In genomic region chr22:29359469-29359868, GRCh38 we compare ENCODE assay signal across 8 cellular contexts. TPM values are rescaled to one million over a fixed set of nuclear protein-coding genes. Genes with fewer than 3 reads are reported as not detected.
A peak's percentile ranks its signal among the peaks of the same experiment; 100 is the strongest.
DNase-seq lines count a peak whose midpoint lies in the region; ATAC-seq and TF ChIP-seq lines count a peak whose summit lies in the region.

No MANE protein-coding gene starts in this region.

- peaks cover 5% of the 10 kb centered on the region for H3K36me3 Mint-ChIP-seq in T-helper 17 cell (ENCODE audit: low read depth)
- peaks cover 28% of the 10 kb centered on the region for H3K36me3 Mint-ChIP-seq in activated CD8-positive, alpha-beta T cell treated with anti-CD3 and anti-CD28 coated beads for 36 hours (ENCODE audit: low read depth)

- intact Hi-C loops in sciatic nerve (cut with DNase I) = loop anchor here (10.0 kb wide), 1 partner anchor 55 kb away; the partner anchor contains the start of gene GAS2L1
- intact Hi-C loops in activated CD8-positive, alpha-beta T cell treated with anti-CD3 and anti-CD28 coated beads for 36 hours (cut with micrococcal nuclease) = no loop called here

- POLR2A ChIA-PET in activated CD8-positive, alpha-beta T cell treated with anti-CD3 and anti-CD28 coated beads for 36 hours (lab: Charles Lee) = no interaction called here

- H3K27ac Mint-ChIP-seq in T-helper 17 cell = peak overlapping the region; percentile 39
- H3K27ac Mint-ChIP-seq in activated CD8-positive, alpha-beta T cell treated with anti-CD3 and anti-CD28 coated beads for 36 hours = no peak overlapping the region

- no peaks in the 10 kb centered on the region for H3K27me3 Mint-ChIP-seq in T-helper 17 cell
- H3K27me3 Mint-ChIP-seq in activated CD8-positive, alpha-beta T cell treated with anti-CD3 and anti-CD28 coated beads for 36 hours = no peaks in the 10 kb centered on the region

- no peaks in the 10 kb centered on the region for H3K9me3 Mint-ChIP-seq in activated CD8-positive, alpha-beta T cell treated with anti-CD3 and anti-CD28 coated beads for 36 hours

- DNase-seq in DMS 273 (lab: John Stamatoyannopoulos, UW; ENCODE audit: unreplicated experiment) (peak; percentile 86), DMS 273 treated with DMSO at 0.1 percent for 48 hours (lab: John Stamatoyannopoulos, UW) (no peak), T-helper 17 cell (no peak), glomerular visceral epithelial cell (ENCODE audit: extremely low spot score) (peak; percentile 44), sciatic nerve (ENCODE audit: low spot score) (peak; percentile 70)
- DNase-seq in activated CD8-positive, alpha-beta T cell treated with anti-CD3 and anti-CD28 coated beads for 36 hours = no peak

- no peak for ATAC-seq in T-helper 17 cell
- ATAC-seq in sciatic nerve = peak; percentile 75
- no peak for ATAC-seq in GM21381 (IDR thresholded peaks at IDR 0.05; ENCODE audit: unreplicated experiment)
- ATAC-seq in GM21360 (IDR thresholded peaks at IDR 0.05; ENCODE audit: unreplicated experiment) = no peak
- ATAC-seq in activated CD8-positive, alpha-beta T cell treated with anti-CD3 and anti-CD28 coated beads for 36 hours = no peak

- H3K4me1 Mint-ChIP-seq in T-helper 17 cell = no peaks in the 10 kb centered on the region
- no peaks in the 10 kb centered on the region for H3K4me1 Mint-ChIP-seq in activated CD8-positive, alpha-beta T cell treated with anti-CD3 and anti-CD28 coated beads for 36 hours (ENCODE audit: low read depth)

- no peaks in the 10 kb centered on the region for H3K9me3 ChIP-seq in T-helper 17 cell (ENCODE audit: control insufficient read depth, low read length, poor library complexity, severe bottlenecking)

- CTCF ChIA-PET in activated CD8-positive, alpha-beta T cell treated with anti-CD3 and anti-CD28 coated beads for 36 hours (lab: Charles Lee) = no interaction called here

- H3K4me3 Mint-ChIP-seq in T-helper 17 cell = no peak overlapping the region
- H3K4me3 Mint-ChIP-seq in activated CD8-positive, alpha-beta T cell treated with anti-CD3 and anti-CD28 coated beads for 36 hours = no peak overlapping the region

- TF ChIP-seq CTCF in activated CD8-positive, alpha-beta T cell treated with anti-CD3 and anti-CD28 coated beads for 36 hours (IDR thresholded peaks at IDR 0.05) = no peak

RNA-seq across cellular contexts. Expression of gene AP1B1, which starts 28.9 kb away (rescaled TPM):
- 10 to 100 TPM; 41.2 to 42.8 TPM for total RNA-seq in T-helper 17 cell
- 47.1 TPM for total RNA-seq in sciatic nerve
- total RNA-seq in activated CD8-positive, alpha-beta T cell treated with anti-CD3 and anti-CD28 coated beads for 36 hours = 10 to 100 TPM; 57.5 to 59.0 TPM

RNA-seq across cellular contexts. Expression of gene RASL10A, which starts 44.0 kb away (rescaled TPM):
- under 1 TPM in 1 of 2 donors, not detected in 1; 0.92 TPM for total RNA-seq in T-helper 17 cell
- 2.2 TPM for total RNA-seq in sciatic nerve
- total RNA-seq in activated CD8-positive, alpha-beta T cell treated with anti-CD3 and anti-CD28 coated beads for 36 hours = under 1 TPM in 1 of 2 experiments, not detected in 1; 0.56 TPM

RNA-seq across cellular contexts. Expression of gene GAS2L1, which starts 53.0 kb away (rescaled TPM):
- 10 to 100 TPM in 1 of 2 donors, 1 to 10 TPM in 1; 2.5 to 32.6 TPM for total RNA-seq in T-helper 17 cell
- 31.8 TPM for total RNA-seq in sciatic nerve
- total RNA-seq in activated CD8-positive, alpha-beta T cell treated with anti-CD3 and anti-CD28 coated beads for 36 hours = 1 to 10 TPM in 1 of 2 experiments, under 1 TPM in 1; 0.36 to 1.1 TPM

Comparison
In these comparisons a context has a peak if more than half of its experiments do, and no peak if none do; other contexts are left out.
1. DNase-seq: peak in DMS 273 (single experiment), glomerular visceral epithelial cell (single experiment) and sciatic nerve (single experiment); none in DMS 273 treated with DMSO at 0.1 percent for 48 hours (single experiment), T-helper 17 cell (0 of 3) and activated CD8-positive, alpha-beta T cell treated with anti-CD3 and anti-CD28 coated beads for 36 hours (single experiment).